In genomic region chr11:22193348-22194051, GRCh38 we compare ENCODE assay signal across 8 cellular contexts.
DNase-seq lines count a peak whose midpoint lies in the region; TF ChIP-seq lines count a peak whose summit lies in the region.

No MANE protein-coding gene starts in this region.

- no peak overlapping the region for H3K27ac ChIP-seq in HL-60 (replicated peaks)

- in situ Hi-C loops in astrocyte of the cerebellum (cut with HindIII; ENCODE audit: low sequenced_read_pairs), result no loop called here

- H3K27me3 ChIP-seq in HL-60 (ENCODE audit: insufficient read depth, poor library complexity, severe bottlenecking), result peaks cover 26% of the 10 kb centered on the region

- DNase-seq in COLO668 (lab: John Stamatoyannopoulos, UW; ENCODE audit: unreplicated experiment), result peak; percentile 66
- DNase-seq in GM19238 (ENCODE audit: insufficient read length, low spot score), result peak; percentile 7
- DNase-seq in HL-60 (ENCODE audit: low read depth in 1 of 2, low spot score in 1 of 2), result no peak
- no peak for DNase-seq in astrocyte of the cerebellum (ENCODE audit: low read depth)
- peak; percentile 73 for DNase-seq in islet precursor cell
- DNase-seq in skeletal muscle cell (ENCODE audit: low read depth), result no peak
- DNase-seq in SW 1271 (lab: John Stamatoyannopoulos, UW), result no peak
- no peak for DNase-seq in SHP77 (lab: John Stamatoyannopoulos, UW)

- TF ChIP-seq CTCF in HL-60 (IDR thresholded peaks at IDR 0.05; ENCODE audit: insufficient read depth, low read length) (no peak), astrocyte of the cerebellum (IDR thresholded peaks at IDR 0.05; ENCODE audit: low read depth, low read length, missing control alignments) (no peak)

- H3K4me3 ChIP-seq in HL-60 (replicated peaks; ENCODE audit: insufficient read depth, low read length), result peak overlapping the region; percentile 56
- peak overlapping the region; percentile 51 for H3K4me3 ChIP-seq in astrocyte of the cerebellum (ENCODE audit: low read depth, low read length)
- H3K4me3 ChIP-seq in skeletal muscle cell (ENCODE audit: low read depth, low read length), result peak overlapping the region; percentile 26

Comparison
In these comparisons a context has a peak if more than half of its experiments do, and no peak if none do; other contexts are left out.
1. DNase-seq: peak in COLO668 (single experiment), GM19238 (single experiment) and islet precursor cell (single experiment); none in HL-60 (0 of 2), astrocyte of the cerebellum (single experiment), skeletal muscle cell (single experiment), SW 1271 (0 of 2) and SHP77 (0 of 2).
2. Peak in every context shown above with its lines, with median percentiles within 50 percentile points of each other: H3K4me3 ChIP-seq.